In genomic region chr2:199910338-199911051, GRCh38 we compare ENCODE assay signal across 8 cellular contexts. TPM values are rescaled to one million over a fixed set of nuclear protein-coding genes. Genes with fewer than 3 reads are reported as not detected.
DNase-seq lines count a peak whose midpoint lies in the region; ATAC-seq and TF ChIP-seq lines count a peak whose summit lies in the region.

No MANE protein-coding gene starts in this region.

- TF ChIP-seq CTCF in choroid plexus epithelial cell (conservative IDR thresholded peaks at IDR 0.05; ENCODE audit: low read depth, low read length) (no peak), nephron progenitor cell (IDR thresholded peaks at IDR 0.05) (no peak)

- H3K36me3 ChIP-seq in CD4-positive, CD25-positive, alpha-beta regulatory T cell (ENCODE audit: control insufficient read depth, insufficient read depth, low read length), result no peaks in the 10 kb centered on the region

- H3K9me3 Mint-ChIP-seq in CD4-positive, CD25-positive, alpha-beta regulatory T cell, result no peaks in the 10 kb centered on the region
- H3K9me3 Mint-ChIP-seq in nephron progenitor cell, result peaks cover 9% of the 10 kb centered on the region

- peak overlapping the region; percentile 86 for H3K27ac ChIP-seq in CD4-positive, CD25-positive, alpha-beta regulatory T cell (ENCODE audit: insufficient read depth, low read length, poor library complexity, severe bottlenecking)

- peak overlapping the region; percentile 92 to 99 (median 97) for H3K27ac Mint-ChIP-seq in CD4-positive, CD25-positive, alpha-beta regulatory T cell
- peak overlapping the region; percentile 94 for H3K27ac Mint-ChIP-seq in nephron progenitor cell

- H3K36me3 Mint-ChIP-seq in CD4-positive, CD25-positive, alpha-beta regulatory T cell, result no peaks in the 10 kb centered on the region
- H3K36me3 Mint-ChIP-seq in nephron progenitor cell (ENCODE audit: low read depth), result peaks cover 22% of the 10 kb centered on the region

- in situ Hi-C loops in KBM-7 (cut with MboI; ENCODE audit: low pct_unique_long_range_greater_than_20kb, low sequenced_read_pairs), result no loop called here

- H3K4me3 Mint-ChIP-seq in CD4-positive, CD25-positive, alpha-beta regulatory T cell, result peak overlapping the region; percentile 92 to 99 (median 97)
- H3K4me3 Mint-ChIP-seq in nephron progenitor cell, result peak overlapping the region; percentile 96

- DNase-seq in CD4-positive, CD25-positive, alpha-beta regulatory T cell, result no peak
- DNase-seq in Jurkat, Clone E6-1 (ENCODE audit: low read depth, low spot score), result peak; percentile 7
- no peak for DNase-seq in choroid plexus epithelial cell (ENCODE audit: low read depth)
- DNase-seq in nephron progenitor cell, result no peak
- no peak for DNase-seq in KBM-7
- no peak for DNase-seq in NCI-H748 treated with DMSO at 0.1 percent for 48 hours (lab: John Stamatoyannopoulos, UW)
- no peak for DNase-seq in NCI-H2171 treated with DMSO at 0.1 percent for 48 hours (lab: John Stamatoyannopoulos, UW)
- DNase-seq in HK-2 (ENCODE audit: unreplicated experiment), result no peak

- peaks cover 24% of the 10 kb centered on the region for H3K4me1 ChIP-seq in CD4-positive, CD25-positive, alpha-beta regulatory T cell (ENCODE audit: control insufficient read depth, insufficient read depth, low read length, poor library complexity, severe bottlenecking)

- no peaks in the 10 kb centered on the region for H3K9me3 ChIP-seq in CD4-positive, CD25-positive, alpha-beta regulatory T cell (ENCODE audit: control insufficient read depth in 2 of 2, low read length in 2 of 2)

- H3K27me3 ChIP-seq in CD4-positive, CD25-positive, alpha-beta regulatory T cell (ENCODE audit: control insufficient read depth, insufficient read depth, low read length), result peaks cover 2% of the 10 kb centered on the region

- peaks cover 22 to 39% (median 30%) of the 10 kb centered on the region in 4 donors for H3K4me1 Mint-ChIP-seq in CD4-positive, CD25-positive, alpha-beta regulatory T cell
- peaks cover 32% of the 10 kb centered on the region for H3K4me1 Mint-ChIP-seq in nephron progenitor cell

- ATAC-seq in CD4-positive, CD25-positive, alpha-beta regulatory T cell (ENCODE audit: low read depth in 2 of 2), result no peak

- peak overlapping the region; percentile 82 for H3K4me3 ChIP-seq in CD4-positive, CD25-positive, alpha-beta regulatory T cell (ENCODE audit: low read depth, low read length)
- peak overlapping the region; percentile 92 for H3K4me3 ChIP-seq in Jurkat, Clone E6-1 (ENCODE audit: low read length)
- peak overlapping the region; percentile 44 for H3K4me3 ChIP-seq in choroid plexus epithelial cell (ENCODE audit: low read depth, low read length)

- H3K27me3 Mint-ChIP-seq in CD4-positive, CD25-positive, alpha-beta regulatory T cell, result no peaks in the 10 kb centered on the region
- H3K27me3 Mint-ChIP-seq in nephron progenitor cell (ENCODE audit: low read depth, poor library complexity), result peaks cover 4% of the 10 kb centered on the region

RNA-seq across cellular contexts. Expression of gene C2orf69, which starts 0.6 kb away (rescaled TPM):
- total RNA-seq in CD4-positive, CD25-positive, alpha-beta regulatory T cell, result 17.2 TPM
- polyA plus RNA-seq in CD4-positive, CD25-positive, alpha-beta regulatory T cell, result 10 to 100 TPM; 12.4 to 16.1 (median 14.3) TPM
- polyA plus RNA-seq in Jurkat, Clone E6-1 (2012; ENCODE audit: insufficient read depth, insufficient read length), result 8.3 TPM

RNA-seq across cellular contexts. Expression of gene TYW5, which starts 44.8 kb away (rescaled TPM):
- total RNA-seq in CD4-positive, CD25-positive, alpha-beta regulatory T cell, result 14.1 TPM
- polyA plus RNA-seq in CD4-positive, CD25-positive, alpha-beta regulatory T cell, result 1 to 10 TPM; 4.0 to 5.1 (median 4.5) TPM
- polyA plus RNA-seq in Jurkat, Clone E6-1 (2012; ENCODE audit: insufficient read depth, insufficient read length), result 5.6 TPM

RNA-seq across cellular contexts. Expression of gene MAIP1, which starts 44.9 kb away (rescaled TPM):
- total RNA-seq in CD4-positive, CD25-positive, alpha-beta regulatory T cell, result 23.3 TPM
- 10 to 100 TPM; 17.7 to 25.5 (median 20.4) TPM for polyA plus RNA-seq in CD4-positive, CD25-positive, alpha-beta regulatory T cell
- 46.1 TPM for polyA plus RNA-seq in Jurkat, Clone E6-1 (2012; ENCODE audit: insufficient read depth, insufficient read length)

RNA-seq across cellular contexts. Expression of gene FTCDNL1, which starts 59.5 kb away (rescaled TPM):
- total RNA-seq in CD4-positive, CD25-positive, alpha-beta regulatory T cell, result 0.32 TPM
- polyA plus RNA-seq in CD4-positive, CD25-positive, alpha-beta regulatory T cell, result 1 to 10 TPM in 1 of 4 donors, under 1 TPM in 2, not detected in 1; 0.28 to 1.3 (median 0.56) TPM
- 1.3 TPM for polyA plus RNA-seq in Jurkat, Clone E6-1 (2012; ENCODE audit: insufficient read depth, insufficient read length)
